ENCODE assay signal across 17 cellular contexts in the genomic region with DNA sequence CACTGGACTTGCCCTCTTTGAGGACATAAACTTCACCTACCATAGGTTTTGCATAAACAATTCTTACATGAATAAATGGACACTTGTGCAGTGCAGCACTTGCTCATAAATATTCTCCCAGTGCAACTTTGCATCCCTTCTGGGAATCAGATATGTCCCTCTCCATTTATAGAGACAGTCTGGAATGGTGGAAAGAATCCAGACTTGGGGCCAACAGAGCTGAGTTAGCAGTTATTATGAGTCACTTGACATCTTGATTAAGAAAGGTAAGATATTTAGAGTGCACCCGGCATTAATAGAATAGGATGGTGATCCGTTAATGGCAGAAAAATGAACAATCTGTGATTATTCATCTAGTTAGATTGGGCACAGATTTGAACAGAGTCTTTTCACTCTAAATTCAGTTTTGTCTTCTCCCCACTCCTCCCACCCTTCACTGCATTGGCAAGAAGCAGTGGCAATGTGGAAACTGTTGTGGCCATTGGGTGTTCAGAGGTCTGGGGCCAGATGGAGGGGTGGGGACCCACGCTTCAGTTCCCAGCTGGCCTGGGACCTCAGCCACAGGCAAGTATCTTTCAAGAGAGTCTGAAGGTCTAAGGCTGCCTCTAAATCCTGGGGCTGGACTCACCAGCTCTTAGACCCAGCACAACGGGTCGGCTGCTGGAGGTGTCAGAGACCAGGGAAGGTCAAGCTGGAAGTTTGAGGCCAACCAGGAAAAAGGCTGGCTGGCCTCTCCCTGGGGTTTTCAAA. TPM values are rescaled to one million over a fixed set of nuclear protein-coding genes. Genes with fewer than 3 reads are reported as not detected.
A peak's percentile ranks its signal among the peaks of the same experiment; 100 is the strongest.
DNase-seq lines count a peak whose midpoint lies in the region; ATAC-seq and TF ChIP-seq lines count a peak whose summit lies in the region.
"Had no signal": no experiment of that assay in that cellular context is flagged by ENCODE, and none has a peak within 500 bp of the region (broad histone marks: within the 10 kb centered on the region; RNA-seq: fewer than 3 reads in every experiment).

No MANE protein-coding gene starts in this region.

- H3K79me2 ChIP-seq in SK-N-SH (ENCODE audit: insufficient read depth), result no peaks in the 10 kb centered on the region

- in situ Hi-C loops in G401 (cut with HindIII; ENCODE audit: low sequenced_read_pairs), result no loop called here

- no peak for TF ChIP-seq CTCF in SK-N-SH (IDR thresholded peaks at IDR 0.05)
- TF ChIP-seq CTCF in heart right ventricle (IDR thresholded peaks at IDR 0.05), result no peak
- no peak for TF ChIP-seq CTCF in sigmoid colon (IDR thresholded peaks at IDR 0.05)
- no peak for TF ChIP-seq CTCF in omental fat pad (IDR thresholded peaks at IDR 0.05)

- no peaks in the 10 kb centered on the region for H3K36me3 ChIP-seq in SK-N-SH (replicated peaks in 1 of 2; ENCODE audit: control insufficient read depth in 1 of 2, insufficient read depth in 2 of 2, low read length in 1 of 2)
- H3K36me3 ChIP-seq in heart right ventricle, result no peaks in the 10 kb centered on the region
- H3K36me3 ChIP-seq in sigmoid colon, result no peaks in the 10 kb centered on the region
- H3K36me3 ChIP-seq: BE2C had no signal

- peak; percentile 54 for DNase-seq in G401 (ENCODE audit: low spot score)
- no peak for DNase-seq in SK-N-SH
- DNase-seq in heart right ventricle, result peak in 1 of 2 donors; percentile 15
- no peak for DNase-seq in sigmoid colon
- DNase-seq in activated CD8-positive, alpha-beta memory T cell treated with anti-CD3 and anti-CD28 coated beads, Interleukin-2, amount 50 U/mL, for 48 hours, result no peak
- DNase-seq in dedifferentiated amniotic fluid mesenchymal stem cell (ENCODE audit: extremely low spot score), result no peak
- no peak for DNase-seq in omental fat pad (ENCODE audit: low spot score)
- DNase-seq: activated CD4-positive, alpha-beta T cell treated with anti-CD3 and anti-CD28 coated beads for 48 hours; activated naive CD8-positive, alpha-beta T cell treated with anti-CD3 and anti-CD28 coated beads, Interleukin-2, amount 10 ng/mL, durations not matched to agents 7 days and 5 days; activated T-cell treated with anti-CD3 and anti-CD28 coated beads, Interleukin-2, amount 50 U/mL, for 24 hours; BE2C; NCI-H774; stimulated activated CD4-positive, alpha-beta T cell treated with anti-CD3 and anti-CD28 coated beads, Interleukin-12 subunit alpha, Interleukin-12 subunit beta, amount 100 ng/mL, for 4 hours; T-helper 9 cell had no signal

- intact Hi-C loops in heart right ventricle (cut with DNase I) (no loop called here), sigmoid colon (cut with DNase I) (no loop called here)

- H3K9ac ChIP-seq in SK-N-SH, result peak overlapping the region; percentile 60; the same call in 1 of the 2 replicates

- H3K27ac ChIP-seq in SK-N-SH (ENCODE audit: low read depth in 2 of 2, low read length in 1 of 2) (peak overlapping the region; percentile 55 to 97; a peak in 3 of 4 replicates), heart right ventricle (peak overlapping the region in 1 of 10 donors; percentile 26), sigmoid colon (peak overlapping the region in 3 of 4 donors; percentile 34 to 76 (median 49))

- peaks cover 0 to 23% of the 10 kb centered on the region in 2 experiments; a peak in 3 of 4 replicates for H3K4me1 ChIP-seq in SK-N-SH (ENCODE audit: control insufficient read depth in 1 of 2, insufficient read depth in 2 of 2, low read depth in 1 of 2, low read length in 1 of 2)
- H3K4me1 ChIP-seq in heart right ventricle, result peaks cover 0 to 18% (median 6%) of the 10 kb centered on the region in 9 donors
- peaks cover 0 to 29% (median 19%) of the 10 kb centered on the region in 4 donors for H3K4me1 ChIP-seq in sigmoid colon

- H3K4me2 ChIP-seq in SK-N-SH, result peak overlapping the region; percentile 78

- H2AFZ ChIP-seq in SK-N-SH (ENCODE audit: low read depth), result peak overlapping the region; percentile 64

- H3K9me2 ChIP-seq in SK-N-SH, result no peaks in the 10 kb centered on the region

- CTCF ChIA-PET in SK-N-SH (lab: Yijun Ruan, JAX), result no interaction called here

- H3K9me3 ChIP-seq in SK-N-SH, result no peaks in the 10 kb centered on the region
- H3K9me3 ChIP-seq in heart right ventricle, result no peaks in the 10 kb centered on the region
- H3K9me3 ChIP-seq in sigmoid colon, result no peaks in the 10 kb centered on the region
- H3K9me3 ChIP-seq: BE2C had no signal

- H3F3A ChIP-seq in SK-N-SH (replicated peaks; ENCODE audit: insufficient read depth), result peaks cover 40% of the 10 kb centered on the region

- H3K27me3 ChIP-seq in SK-N-SH (ENCODE audit: insufficient read depth), result no peaks in the 10 kb centered on the region
- H3K27me3 ChIP-seq in heart right ventricle, result no peaks in the 10 kb centered on the region
- H3K27me3 ChIP-seq in sigmoid colon, result no peaks in the 10 kb centered on the region

- peak; percentile 23 to 83 (median 72) for ATAC-seq in heart right ventricle
- no peak for ATAC-seq in GM18511 (IDR thresholded peaks at IDR 0.05; ENCODE audit: unreplicated experiment)
- ATAC-seq in omental fat pad (ENCODE audit: low FRiP score), result no peak
- ATAC-seq: HCT116 had no signal

- no peak overlapping the region for H3K4me3 ChIP-seq in SK-N-SH (ENCODE audit: low read depth in 2 of 2, low read length in 1 of 2)
- no peak overlapping the region for H3K4me3 ChIP-seq in heart right ventricle
- no peak overlapping the region for H3K4me3 ChIP-seq in sigmoid colon
- H3K4me3 ChIP-seq: coronary artery had no signal

- no peaks in the 10 kb centered on the region for H4K20me1 ChIP-seq in SK-N-SH (ENCODE audit: insufficient read depth)

- no peak for TF ChIP-seq RAD21 in SK-N-SH (IDR thresholded peaks at IDR 0.05; ENCODE audit: low read length)

- TF ChIP-seq POLR2A in sigmoid colon (IDR thresholded peaks at IDR 0.05), result no peak

- whole genome bisulfite sequencing in SK-N-SH (ENCODE audit: low lambda C conversion rate), result 14% methylated on average over 3 of the region's 5 CpGs
- WGBS in heart right ventricle, 2 donors, result 17 to 31% methylated on average over 5 of the region's 5 CpGs
- WGBS in sigmoid colon, 2 donors, result 57 to 66% methylated on average over 5 of the region's 5 CpGs

- POLR2A ChIA-PET in SK-N-SH (lab: Yijun Ruan, JAX), result no interaction called here

- TF ChIP-seq EP300 in SK-N-SH (IDR thresholded peaks at IDR 0.05; ENCODE audit: borderline replicate concordance in 1 of 2, low read depth in 1 of 2, low read length in 1 of 2) (peak; percentile 38 to 93; a peak in 3 of 4 replicates), sigmoid colon (IDR thresholded peaks at IDR 0.05) (no peak)

TF ChIP-seq in SK-N-SH, 30 proteins besides CTCF, POLR2A, EP300 and RAD21 (continues in another document):
- TF ChIP-seq CHD2 (IDR thresholded peaks at IDR 0.05; ENCODE audit: low read length, partially characterized antibody) (no peak), FOSL2 (IDR thresholded peaks at IDR 0.05; ENCODE audit: borderline replicate concordance, low read depth) (peak; percentile 81; the same call in 1 of the 2 replicates), TAF1 (IDR thresholded peaks at IDR 0.05; ENCODE audit: borderline replicate concordance, low read depth, low read length) (no peak), MEF2A (IDR thresholded peaks at IDR 0.05; ENCODE audit: borderline replicate concordance, low read depth) (no peak; the same call in 1 of the 2 replicates), GABPA (IDR thresholded peaks at IDR 0.05; ENCODE audit: low read depth) (no peak), EZH2phosphoT487 (IDR thresholded peaks at IDR 0.05; ENCODE audit: borderline replicate concordance, low read depth) (no peak), RFX5 (IDR thresholded peaks at IDR 0.05; ENCODE audit: low read length) (no peak), TEAD4 (IDR thresholded peaks at IDR 0.05; ENCODE audit: borderline replicate concordance, insufficient read depth) (peak; percentile 74; the same call in 1 of the 2 replicates), YY1 (IDR thresholded peaks at IDR 0.05; ENCODE audit: low read depth) (no peak), GATA2 (CRISPR knock-in tag; IDR thresholded peaks at IDR 0.05) (no peak), FOXM1 (IDR thresholded peaks at IDR 0.05; ENCODE audit: low read depth) (peak; percentile 59; the same call in 1 of the 2 replicates), JUND (IDR thresholded peaks at IDR 0.05) (peak; percentile 84), FOXJ3 (CRISPR knock-in tag; IDR thresholded peaks at IDR 0.05) (no peak)
- TF ChIP-seq, protein P1, sequence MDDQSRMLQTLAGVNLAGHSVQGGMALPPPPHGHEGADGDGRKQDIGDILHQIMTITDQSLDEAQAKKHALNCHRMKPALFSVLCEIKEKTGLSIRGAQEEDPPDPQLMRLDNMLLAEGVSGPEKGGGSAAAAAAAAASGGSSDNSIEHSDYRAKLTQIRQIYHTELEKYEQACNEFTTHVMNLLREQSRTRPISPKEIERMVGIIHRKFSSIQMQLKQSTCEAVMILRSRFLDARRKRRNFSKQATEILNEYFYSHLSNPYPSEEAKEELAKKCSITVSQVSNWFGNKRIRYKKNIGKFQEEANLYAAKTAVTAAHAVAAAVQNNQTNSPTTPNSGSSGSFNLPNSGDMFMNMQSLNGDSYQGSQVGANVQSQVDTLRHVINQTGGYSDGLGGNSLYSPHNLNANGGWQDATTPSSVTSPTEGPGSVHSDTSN (IDR thresholded peaks at IDR 0.05), result peak; percentile 91
- TF ChIP-seq, protein P2, sequence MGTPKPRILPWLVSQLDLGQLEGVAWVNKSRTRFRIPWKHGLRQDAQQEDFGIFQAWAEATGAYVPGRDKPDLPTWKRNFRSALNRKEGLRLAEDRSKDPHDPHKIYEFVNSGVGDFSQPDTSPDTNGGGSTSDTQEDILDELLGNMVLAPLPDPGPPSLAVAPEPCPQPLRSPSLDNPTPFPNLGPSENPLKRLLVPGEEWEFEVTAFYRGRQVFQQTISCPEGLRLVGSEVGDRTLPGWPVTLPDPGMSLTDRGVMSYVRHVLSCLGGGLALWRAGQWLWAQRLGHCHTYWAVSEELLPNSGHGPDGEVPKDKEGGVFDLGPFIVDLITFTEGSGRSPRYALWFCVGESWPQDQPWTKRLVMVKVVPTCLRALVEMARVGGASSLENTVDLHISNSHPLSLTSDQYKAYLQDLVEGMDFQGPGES (IDR thresholded peaks at IDR 0.05; ENCODE audit: low read depth, low read length), result no peak
- TF ChIP-seq, protein P3, sequence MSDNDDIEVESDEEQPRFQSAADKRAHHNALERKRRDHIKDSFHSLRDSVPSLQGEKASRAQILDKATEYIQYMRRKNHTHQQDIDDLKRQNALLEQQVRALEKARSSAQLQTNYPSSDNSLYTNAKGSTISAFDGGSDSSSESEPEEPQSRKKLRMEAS (IDR thresholded peaks at IDR 0.05; ENCODE audit: low read depth), result peak; percentile 15; the same call in 1 of the 2 replicates

RNA-seq across cellular contexts. Expression of gene KY, which starts 58.9 kb away (rescaled TPM):
- total RNA-seq in G401 (2014; rRNA removed; shearing (Covaris generic)), result not detected in 2 replicates
- polyA plus RNA-seq in SK-N-SH (2012; rRNA removed) (1.9 and 2.4 TPM in 2 replicates), heart right ventricle (1 to 10 TPM in 1 of 2 donors, under 1 TPM in 1; 0.46 to 3.4 TPM), sigmoid colon (under 1 TPM in 1 of 3 donors, not detected in 2; 0.13 TPM)
- 1.2 and 1.4 TPM in 2 replicates for polyA plus RNA-seq in SK-N-SH (2012; cell fraction: cytosol; rRNA removed)
- polyA plus RNA-seq in SK-N-SH (2012; cell fraction: nucleus; rRNA removed), result 3.1 and 3.3 TPM in 2 replicates
- total RNA-seq in heart right ventricle (10 to 100 TPM in 5 of 10 donors, 1 to 10 TPM in 5; 3.8 to 24.3 (median 10.5) TPM), sigmoid colon (1 to 10 TPM; 1.3 to 3.9 (median 3.1) TPM), omental fat pad (under 1 TPM in 2 of 4 donors, not detected in 2; 0.09 to 0.13 TPM)
- total RNA-seq: activated naive CD8-positive, alpha-beta T cell treated with anti-CD3 and anti-CD28 coated beads, Interleukin-2, amount 10 ng/mL, durations not matched to agents 7 days and 5 days had no signal

Comparison
In these comparisons a context has a peak if more than half of its experiments do, and no peak if none do; other contexts are left out.
1. ATAC-seq: peak in heart right ventricle (8 of 8); none in GM18511 (single experiment) and omental fat pad (single experiment).